Comparison of ENCODE assay signal across 3 cellular contexts in genomic region chr4:917992-918391, GRCh38.
TF ChIP-seq lines count a peak whose summit lies in the region.

No MANE protein-coding gene starts in this region.

TF ChIP-seq in SK-N-SH, 30 proteins besides CTCF, POLR2A, EP300 and RAD21:
- TF ChIP-seq TEAD4 (IDR thresholded peaks at IDR 0.05; ENCODE audit: borderline replicate concordance, insufficient read depth) (no peak), NFIC (IDR thresholded peaks at IDR 0.05; ENCODE audit: borderline replicate concordance) (no peak), IRF3 (IDR thresholded peaks at IDR 0.05; ENCODE audit: low read depth, low read length) (no peak), MAX (IDR thresholded peaks at IDR 0.05; ENCODE audit: low read depth) (no peak), TCF12 (IDR thresholded peaks at IDR 0.05) (no peak), JUND (IDR thresholded peaks at IDR 0.05) (no peak), FOSL2 (IDR thresholded peaks at IDR 0.05; ENCODE audit: borderline replicate concordance, low read depth) (no peak), FOXM1 (IDR thresholded peaks at IDR 0.05; ENCODE audit: low read depth) (no peak), RFX5 (IDR thresholded peaks at IDR 0.05; ENCODE audit: low read length) (no peak), RXRA (IDR thresholded peaks at IDR 0.05; ENCODE audit: borderline replicate concordance, low read depth) (no peak), ELF1 (IDR thresholded peaks at IDR 0.05) (no peak), GATA2 (CRISPR knock-in tag; IDR thresholded peaks at IDR 0.05) (no peak), YY1 (IDR thresholded peaks at IDR 0.05; ENCODE audit: low read depth) (no peak), GABPA (IDR thresholded peaks at IDR 0.05; ENCODE audit: low read depth) (no peak)

TF ChIP-seq in SK-N-SH treated with all-trans-retinoic acid at 6 μM for 48 hours, 23 proteins besides CTCF, POLR2A, EP300 and RAD21:
- TF ChIP-seq ZNF8 (CRISPR knock-in tag; IDR thresholded peaks at IDR 0.05), result no peak
- no peak for TF ChIP-seq SNAI2 (CRISPR knock-in tag; IDR thresholded peaks at IDR 0.05)
- no peak for TF ChIP-seq ISL1 (CRISPR knock-in tag; IDR thresholded peaks at IDR 0.05)
- TF ChIP-seq TCF4 (CRISPR knock-in tag; IDR thresholded peaks at IDR 0.05; ENCODE audit: borderline replicate concordance), result no peak
- no peak for TF ChIP-seq ESRRG (CRISPR knock-in tag; IDR thresholded peaks at IDR 0.05)
- no peak for TF ChIP-seq ZFP3 (CRISPR knock-in tag; IDR thresholded peaks at IDR 0.05)
- no peak for TF ChIP-seq ZFP30 (CRISPR knock-in tag; IDR thresholded peaks at IDR 0.05)
- TF ChIP-seq ZC3H10 (CRISPR knock-in tag; IDR thresholded peaks at IDR 0.05), result no peak
- no peak for TF ChIP-seq TSHZ2 (CRISPR knock-in tag; IDR thresholded peaks at IDR 0.05)
- TF ChIP-seq PPARA (CRISPR knock-in tag; IDR thresholded peaks at IDR 0.05; ENCODE audit: borderline replicate concordance), result no peak
- no peak for TF ChIP-seq RARB (CRISPR knock-in tag; IDR thresholded peaks at IDR 0.05)
- no peak for TF ChIP-seq PATZ1 (CRISPR knock-in tag; IDR thresholded peaks at IDR 0.05; ENCODE audit: borderline replicate concordance)
- TF ChIP-seq ZNF565 (CRISPR knock-in tag; conservative IDR thresholded peaks at IDR 0.05; ENCODE audit: low read depth), result no peak
- no peak for TF ChIP-seq CSDC2 (CRISPR knock-in tag; IDR thresholded peaks at IDR 0.05)
- TF ChIP-seq BACH2 (CRISPR knock-in tag; IDR thresholded peaks at IDR 0.05; ENCODE audit: borderline replicate concordance), result no peak

TF ChIP-seq in K562, 482 proteins besides CTCF, POLR2A, EP300 and RAD21:
- no peak for TF ChIP-seq MAZ (CRISPR knock-in tag; conservative IDR thresholded peaks at IDR 0.05 in 1 of 2, IDR thresholded peaks at IDR 0.05 in 1 of 2)
- TF ChIP-seq ZNF324 (CRISPR knock-in tag; IDR thresholded peaks at IDR 0.05), result peak; percentile 93
- TF ChIP-seq GATAD2A (IDR thresholded peaks at IDR 0.05), result no peak
- TF ChIP-seq MNT (conservative IDR thresholded peaks at IDR 0.05), result no peak
